In genomic region chr5:57166250-57166649, GRCh38 we compare ENCODE assay signal across 16 cellular contexts. TPM values are rescaled to one million over a fixed set of nuclear protein-coding genes. Genes with fewer than 3 reads are reported as not detected.
DNase-seq lines count a peak whose midpoint lies in the region; ATAC-seq, FAIRE-seq and TF ChIP-seq lines count a peak whose summit lies in the region.
"Had no signal": no experiment of that assay in that cellular context is flagged by ENCODE, and none has a peak within 500 bp of the region (broad histone marks: within the 10 kb centered on the region; RNA-seq: fewer than 3 reads in every experiment).

No MANE protein-coding gene starts in this region.

- H3K27ac Mint-ChIP-seq in GM23338: no peak overlapping the region
- H3K27ac Mint-ChIP-seq: activated CD4-positive, alpha-beta memory T cell treated with anti-CD3 and anti-CD28 coated beads for 36 hours; activated naive CD4-positive, alpha-beta T cell treated with anti-CD3 and anti-CD28 coated beads, Interleukin-2, amount 50 U/mL, for 72 hours; dendritic cell treated with granulocyte-macrophage colony-stimulating factor and Interleukin-4, amounts not matched to agents 40 ng/mL and 50 ng/mL, for 4 days had no signal

- FAIRE-seq in K562 (lab: Jason Lieb, UNC): peak; percentile 74

- H3K4me1 Mint-ChIP-seq in GM23338: no peaks in the 10 kb centered on the region

- no peaks in the 10 kb centered on the region for H3K9me3 ChIP-seq in K562 (replicated peaks; ENCODE audit: control insufficient read depth, insufficient read depth, low read depth, low read length)
- no peaks in the 10 kb centered on the region for H3K9me3 ChIP-seq in gastroesophageal sphincter
- H3K9me3 ChIP-seq: MG63 had no signal

- H3K36me3 ChIP-seq in K562 (ENCODE audit: control insufficient read depth, insufficient read depth, low read length): no peaks in the 10 kb centered on the region
- H3K36me3 ChIP-seq in GM23338 (ENCODE audit: insufficient read depth): no peaks in the 10 kb centered on the region
- H3K36me3 ChIP-seq in gastroesophageal sphincter: no peaks in the 10 kb centered on the region
- H3K36me3 ChIP-seq: MG63 had no signal

- H3K27ac ChIP-seq in K562 (ENCODE audit: extremely low read depth, low read depth, low read length) (peak overlapping the region; percentile 55; the same call in 2 of the 3 replicates), GM23338 (ENCODE audit: low read depth) (no peak overlapping the region), gastroesophageal sphincter (no peak overlapping the region)

- in situ Hi-C loops in KBM-7 (cut with MboI; ENCODE audit: low pct_unique_long_range_greater_than_20kb, low sequenced_read_pairs) (no loop called here), K562 (cut with MboI) (no loop called here)

- H2AFZ ChIP-seq in K562 (ENCODE audit: low read depth, low read length): peak overlapping the region; percentile 72
- H2AFZ ChIP-seq in GM23338: no peak overlapping the region

- H3K4me3 ChIP-seq in K562: no peak overlapping the region
- H3K4me3 ChIP-seq in GM23338: no peak overlapping the region
- H3K4me3 ChIP-seq in gastroesophageal sphincter: no peak overlapping the region
- H3K4me3 ChIP-seq: lung, MG63 had no signal

- TF ChIP-seq CTCF in K562 (IDR thresholded peaks at IDR 0.05 in 2 of 3, conservative IDR thresholded peaks at IDR 0.05 in 1 of 3; ENCODE audit: insufficient read depth in 2 of 3, low read depth in 1 of 3, low read length in 3 of 3): no peak
- TF ChIP-seq CTCF in GM23338 (conservative IDR thresholded peaks at IDR 0.05; ENCODE audit: low read depth in 2 of 2): no peak
- no peak for TF ChIP-seq CTCF in gastroesophageal sphincter (IDR thresholded peaks at IDR 0.05)

- TF ChIP-seq RAD21 in K562 (CRISPR knock-in tag; conservative IDR thresholded peaks at IDR 0.05 in 1 of 2, IDR thresholded peaks at IDR 0.05 in 1 of 2): no peak

- H3K79me2 ChIP-seq in K562 (ENCODE audit: control insufficient read depth, insufficient read depth, low read length) (no peaks in the 10 kb centered on the region), GM23338 (replicated peaks; ENCODE audit: insufficient read depth) (no peaks in the 10 kb centered on the region)

- peak; percentile 77 for ATAC-seq in GM21529 (IDR thresholded peaks at IDR 0.05; ENCODE audit: unreplicated experiment)
- ATAC-seq in K562: peak; percentile 72
- no peak for ATAC-seq in GM23338
- no peak for ATAC-seq in gastroesophageal sphincter
- ATAC-seq: activated naive CD4-positive, alpha-beta T cell treated with anti-CD3 and anti-CD28 coated beads, Interleukin-2, amount 50 U/mL, for 72 hours had no signal

- intact Hi-C loops in K562 (cut with micrococcal nuclease): no loop called here

- no peaks in the 10 kb centered on the region for H3K9me2 ChIP-seq in GM23338 (ENCODE audit: insufficient read depth)

- no peaks in the 10 kb centered on the region for H3K36me3 Mint-ChIP-seq in GM23338 (ENCODE audit: low read depth)
- H3K36me3 Mint-ChIP-seq: activated CD4-positive, alpha-beta memory T cell treated with anti-CD3 and anti-CD28 coated beads for 36 hours; activated naive CD4-positive, alpha-beta T cell treated with anti-CD3 and anti-CD28 coated beads, Interleukin-2, amount 50 U/mL, for 72 hours had no signal

- no peak overlapping the region; the same call in 1 of the 2 replicates for H3K4me2 ChIP-seq in K562 (ENCODE audit: insufficient read depth, low read length)
- no peak overlapping the region for H3K4me2 ChIP-seq in GM23338

- no peaks in the 10 kb centered on the region for H3K9me1 ChIP-seq in K562 (ENCODE audit: control insufficient read depth, insufficient read depth, low read length)

- no peaks in the 10 kb centered on the region for H3K27me3 ChIP-seq in K562 (ENCODE audit: control insufficient read depth in 2 of 2, insufficient read depth in 2 of 2, low read length in 2 of 2)
- H3K27me3 ChIP-seq in GM23338 (ENCODE audit: insufficient read depth): no peaks in the 10 kb centered on the region
- no peaks in the 10 kb centered on the region for H3K27me3 ChIP-seq in gastroesophageal sphincter
- H3K27me3 ChIP-seq: MG63 had no signal

- 25% methylated on average over 2 of the region's 2 CpGs for WGBS in K562 (ENCODE audit: insufficient coverage, low coverage, missing lambda C conversion rate)
- WGBS in gastroesophageal sphincter (ENCODE audit: low coverage in 1 of 2), 2 donors: 36 to 55% methylated on average over 1 to 2 of the region's 2 CpGs

- H3K4me1 ChIP-seq in K562 (replicated peaks in 1 of 2; ENCODE audit: control insufficient read depth in 2 of 2, insufficient read depth in 2 of 2, low read length in 2 of 2) (peaks cover 0 to 16% of the 10 kb centered on the region in 2 experiments; a peak in 3 of 5 replicates), GM23338 (ENCODE audit: insufficient read depth) (no peaks in the 10 kb centered on the region), gastroesophageal sphincter (no peaks in the 10 kb centered on the region)

- no peak for TF ChIP-seq POLR2A in K562 (conservative IDR thresholded peaks at IDR 0.05)
- no peak for TF ChIP-seq POLR2A in gastroesophageal sphincter (IDR thresholded peaks at IDR 0.05)

- H4K20me1 ChIP-seq in K562 (replicated peaks; ENCODE audit: control insufficient read depth, insufficient read depth, low read length) (no peaks in the 10 kb centered on the region), GM23338 (replicated peaks; ENCODE audit: insufficient read depth) (no peaks in the 10 kb centered on the region)

- TF ChIP-seq EP300 in K562 (IDR thresholded peaks at IDR 0.05; ENCODE audit: low read length) (no peak), gastroesophageal sphincter (IDR thresholded peaks at IDR 0.05) (no peak)

- CTCF ChIA-PET in K562 (lab: Yijun Ruan, JAX; ENCODE audit: low intra/inter-chr PET ratio): no interaction called here

- DNase-seq in GF-D8 (lab: John Stamatoyannopoulos, UW) (peak; percentile 37), KBM-7 (peak; percentile 69), K562 (ENCODE audit: extremely low read depth in 1 of 4, low spot score in 3 of 4) (peak in 1 of 4 experiments; percentile 18), GM23338 (ENCODE audit: low spot score) (no peak), NCI-H1436 (lab: John Stamatoyannopoulos, UW) (no peak), SW 1271 (lab: John Stamatoyannopoulos, UW) (no peak)
- DNase-seq: activated CD4-positive, alpha-beta memory T cell treated with anti-CD3 and anti-CD28 coated beads for 36 hours; MG63; NCI-H82; posterior cingulate gyrus; stimulated activated CD4-positive, alpha-beta T cell treated with anti-CD3 and anti-CD28 coated beads, Interleukin-1b, Interleukin-23, amount 100 ng/mL, for 48 hours had no signal

- H3K27me3 Mint-ChIP-seq in GM23338 (ENCODE audit: insufficient read depth, low read depth, poor library complexity): peaks cover 1% of the 10 kb centered on the region
- H3K27me3 Mint-ChIP-seq: activated CD4-positive, alpha-beta memory T cell treated with anti-CD3 and anti-CD28 coated beads for 36 hours had no signal

- H3K4me3 Mint-ChIP-seq in GM23338: no peak overlapping the region
- H3K4me3 Mint-ChIP-seq: activated CD4-positive, alpha-beta memory T cell treated with anti-CD3 and anti-CD28 coated beads for 36 hours; dendritic cell treated with granulocyte-macrophage colony-stimulating factor and Interleukin-4, amounts not matched to agents 40 ng/mL and 50 ng/mL, for 4 days had no signal

- POLR2A ChIA-PET in K562 (lab: Yijun Ruan, JAX): interaction anchor here (0.6 kb wide), 1 partner anchor 25 kb away, joined by 4 read pairs; no protein-coding TSS in a partner anchor

- no TSS peak for BruUV-seq in K562 (replicated peaks; lab: Mats Ljungman, UMichigan)

- H3K9ac ChIP-seq in K562 (ENCODE audit: insufficient read depth in 1 of 2, low read depth in 2 of 2, low read length in 2 of 2): no peak overlapping the region

- H3K9me3 Mint-ChIP-seq in GM23338: no peaks in the 10 kb centered on the region
- H3K9me3 Mint-ChIP-seq: activated CD4-positive, alpha-beta memory T cell treated with anti-CD3 and anti-CD28 coated beads for 36 hours; activated naive CD4-positive, alpha-beta T cell treated with anti-CD3 and anti-CD28 coated beads, Interleukin-2, amount 50 U/mL, for 72 hours; dendritic cell treated with granulocyte-macrophage colony-stimulating factor and Interleukin-4, amounts not matched to agents 40 ng/mL and 50 ng/mL, for 4 days had no signal

- H3F3A ChIP-seq in GM23338 (replicated peaks; ENCODE audit: low read depth): no peaks in the 10 kb centered on the region

TF ChIP-seq in K562, 482 proteins besides CTCF, POLR2A, EP300 and RAD21 (continues in another document):
- TF ChIP-seq POLR2AphosphoS5 (IDR thresholded peaks at IDR 0.05; ENCODE audit: control insufficient read depth, insufficient read depth, low read depth, low read length): no peak

TF ChIP-seq in GM23338, 12 proteins besides CTCF, POLR2A, EP300 and RAD21 (continues in another document):
- no peak for TF ChIP-seq JUNB (IDR thresholded peaks at IDR 0.05; ENCODE audit: unreplicated experiment)
- no peak for TF ChIP-seq POLR2AphosphoS5 (IDR thresholded peaks at IDR 0.05; ENCODE audit: low read depth)
- TF ChIP-seq EZH2 (IDR thresholded peaks at IDR 0.05; ENCODE audit: low read depth, unreplicated experiment): no peak

RNA-seq across cellular contexts. Expression of gene GPBP1, which starts 7.6 kb away (rescaled TPM):
- 38.9 and 193 TPM in 2 replicates for total RNA-seq in K562 (2011; cell fraction: chromatin; rRNA removed; ENCODE audit: low replicate concordance)
- total RNA-seq in K562 (2011; cell fraction: nucleolus; rRNA removed): 20.5 and 30.5 TPM in 2 replicates
- total RNA-seq in K562 (2011; cell fraction: nucleoplasm; rRNA removed): 55.7 and 82.8 TPM in 2 replicates
- total RNA-seq in K562 (2014; rRNA removed) (61.7 and 66.2 TPM in 2 replicates), K562 (2014; rRNA removed; fragmentation: Illumina TruSeq; extraction: Trizol) (109 and 122 TPM in 2 replicates), K562 (2015; rRNA removed; fragmentation: Illumina TruSeq; extraction: Trizol) (89.1 and 97.0 TPM in 2 replicates), K562 (2021) (67.8 and 68.4 TPM in 2 replicates), gastroesophageal sphincter (10 to 100 TPM; 42.0 to 73.3 (median 62.7) TPM)
- polyA plus RNA-seq in K562 (2011; rRNA removed) (67.3 and 85.2 TPM in 2 replicates), K562 (2014; fragmentation: Illumina TruSeq; extraction: Trizol) (70.2 and 85.7 TPM in 2 replicates), K562 (2014; fragmentation: Nextera tagmentation; extraction: Ambion mirVana) (10 to 100 TPM; 31.0 to 40.7 TPM), K562 (2014; rRNA removed) (55.2 and 64.0 TPM in 2 replicates), GM23338 (2016; fragmentation: Nextera tagmentation; extraction: Ambion mirVana) (78.9 and 105 TPM in 2 replicates)
- polyA plus RNA-seq in K562 (2011; cell fraction: cytosol; rRNA removed): 6.1 and 19.2 TPM in 2 replicates
- 22.7 and 36.5 TPM in 2 replicates for polyA plus RNA-seq in K562 (2011; cell fraction: nucleus; rRNA removed)
- polyA plus RNA-seq in K562 (2012): 51.9 and 53.1 TPM in 2 replicates
- 94.7 and 107 TPM in 2 replicates for polyA minus RNA-seq in K562 (2011; rRNA and poly(A)+ RNA removed)
- 21.1 and 29.6 TPM in 2 replicates for polyA minus RNA-seq in K562 (2011; cell fraction: cytosol; rRNA and poly(A)+ RNA removed)
- polyA minus RNA-seq in K562 (2011; cell fraction: nucleus; rRNA and poly(A)+ RNA removed): 26.1 and 57.8 TPM in 2 replicates
- 109 and 121 TPM in 2 replicates for total RNA-seq in GM23338 (2014; rRNA removed; shearing (Covaris generic))

Comparison
In these comparisons a context has a peak if more than half of its experiments do, and no peak if none do; other contexts are left out.
1. DNase-seq: peak in GF-D8 (single experiment) and KBM-7 (single experiment); none in GM23338 (single experiment), NCI-H1436 (single experiment) and SW 1271 (0 of 2).
2. ATAC-seq: peak in GM21529 (single experiment) and K562 (single experiment); none in GM23338 (single experiment) and gastroesophageal sphincter (single experiment).